20 cellular contexts compared by ENCODE assay signal in the genomic region with DNA sequence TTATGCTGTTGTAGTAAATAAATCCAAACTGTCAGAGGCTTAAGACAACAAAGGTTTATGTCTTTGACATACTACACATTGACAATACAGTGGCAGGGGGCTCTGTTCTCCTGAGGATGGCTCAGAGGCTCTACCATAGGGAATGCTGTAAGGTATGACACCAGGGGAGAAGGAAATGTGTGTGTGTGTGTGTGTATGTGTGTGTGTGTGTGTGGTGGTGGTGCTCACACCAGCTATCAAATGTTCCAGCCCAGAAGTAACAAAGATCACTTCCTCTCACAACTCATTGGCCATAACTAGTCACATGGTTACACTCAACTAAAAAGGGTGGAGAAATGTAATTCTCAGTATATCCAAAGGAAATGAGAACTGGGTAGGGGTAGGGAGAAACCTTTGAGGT. TPM values are rescaled to one million over a fixed set of nuclear protein-coding genes. Genes with fewer than 3 reads are reported as not detected.
DNase-seq lines count a peak whose midpoint lies in the region; ATAC-seq and TF ChIP-seq lines count a peak whose summit lies in the region.
"Had no signal": no experiment of that assay in that cellular context is flagged by ENCODE, and none has a peak within 500 bp of the region (broad histone marks: within the 10 kb centered on the region; RNA-seq: fewer than 3 reads in every experiment).

No MANE protein-coding gene starts in this region.

- H3K9me3 ChIP-seq in HEK293 (ENCODE audit: control insufficient read depth, insufficient read depth, low read depth, low read length): no peaks in the 10 kb centered on the region
- H3K9me3 ChIP-seq: ovary, SJCRH30, testis had no signal

- H3K4me3 ChIP-seq in HEK293 (ENCODE audit: low read depth, low read length) (no peak overlapping the region), choroid plexus epithelial cell (ENCODE audit: low read depth, low read length) (no peak overlapping the region)
- H3K4me3 ChIP-seq: BLaER1, ovary, SJCRH30, testis had no signal

- H3K27ac ChIP-seq in HEK293 (ENCODE audit: extremely low read depth, low read depth, low read length) (no peak overlapping the region), RWPE1 (no peak overlapping the region)
- H3K27ac ChIP-seq: BLaER1, ovary, SJCRH30 had no signal

- H3K36me3 ChIP-seq in HEK293 (ENCODE audit: control insufficient read depth in 2 of 2, insufficient read depth in 1 of 2, low read length in 2 of 2): no peaks in the 10 kb centered on the region
- H3K36me3 ChIP-seq: BLaER1, ovary, SJCRH30 had no signal

- ATAC-seq in sciatic nerve: peak; percentile 38
- ATAC-seq: left lobe of liver had no signal

- POLR2A ChIA-PET in HEK293 (lab: Yijun Ruan, JAX): interaction anchor here (1.0 kb wide), 1 partner anchor 13 kb away, joined by 3 read pairs; no protein-coding TSS in a partner anchor
- POLR2A ChIA-PET in RWPE1 (lab: Yijun Ruan, JAX; ENCODE audit: low non-redundant PET): no interaction called here

- TF ChIP-seq CTCF in HEK293 (tag by site-specific recombination; IDR thresholded peaks at IDR 0.05) (no peak), choroid plexus epithelial cell (conservative IDR thresholded peaks at IDR 0.05; ENCODE audit: low read depth, low read length) (no peak), RWPE1 (conservative IDR thresholded peaks at IDR 0.05; ENCODE audit: low read depth) (no peak)

- H3K4me1 ChIP-seq in HEK293 (ENCODE audit: control insufficient read depth, insufficient read depth, low read length): no peaks in the 10 kb centered on the region
- H3K4me1 ChIP-seq: BLaER1 had no signal

- CTCF ChIA-PET in HEK293 (lab: Yijun Ruan, JAX) (no interaction called here), RWPE1 (lab: Yijun Ruan, JAX) (interaction anchor here (0.6 kb wide), 2 partner anchors 18 to 108 kb away, joined by 3 read pairs; no protein-coding TSS in a partner anchor)

- peak; percentile 22 for DNase-seq in NCI-H226
- DNase-seq in choroid plexus epithelial cell (ENCODE audit: low read depth): peak; percentile 7
- DNase-seq in sciatic nerve (ENCODE audit: low spot score): no peak
- no peak for DNase-seq in NCI-H2227 (lab: John Stamatoyannopoulos, UW; ENCODE audit: unreplicated experiment)
- no peak for DNase-seq in RWPE1 (ENCODE audit: low spot score)
- no peak for DNase-seq in NCI-H2029 (lab: John Stamatoyannopoulos, UW)
- DNase-seq: activated CD4-positive, alpha-beta T cell treated with anti-CD3 and anti-CD28 coated beads for 48 hours; activated T-cell treated with anti-CD3 and anti-CD28 coated beads, Interleukin-2, amount 50 U/mL, for 1 hour; effector CD8-positive, alpha-beta T cell; NCI-H1436; NCI-H446 treated with DMSO at 0.1 percent for 48 hours; ovary; SJCRH30; stimulated activated CD4-positive, alpha-beta T cell treated with anti-CD3 and anti-CD28 coated beads, Interleukin-4, amount 100 ng/mL, for 24 hours; T1000; testis had no signal

- intact Hi-C loops in sciatic nerve (cut with DNase I): no loop called here

TF ChIP-seq in HEK293, 187 proteins besides CTCF, POLR2A, EP300 and RAD21:
- TF ChIP-seq, protein P1, sequence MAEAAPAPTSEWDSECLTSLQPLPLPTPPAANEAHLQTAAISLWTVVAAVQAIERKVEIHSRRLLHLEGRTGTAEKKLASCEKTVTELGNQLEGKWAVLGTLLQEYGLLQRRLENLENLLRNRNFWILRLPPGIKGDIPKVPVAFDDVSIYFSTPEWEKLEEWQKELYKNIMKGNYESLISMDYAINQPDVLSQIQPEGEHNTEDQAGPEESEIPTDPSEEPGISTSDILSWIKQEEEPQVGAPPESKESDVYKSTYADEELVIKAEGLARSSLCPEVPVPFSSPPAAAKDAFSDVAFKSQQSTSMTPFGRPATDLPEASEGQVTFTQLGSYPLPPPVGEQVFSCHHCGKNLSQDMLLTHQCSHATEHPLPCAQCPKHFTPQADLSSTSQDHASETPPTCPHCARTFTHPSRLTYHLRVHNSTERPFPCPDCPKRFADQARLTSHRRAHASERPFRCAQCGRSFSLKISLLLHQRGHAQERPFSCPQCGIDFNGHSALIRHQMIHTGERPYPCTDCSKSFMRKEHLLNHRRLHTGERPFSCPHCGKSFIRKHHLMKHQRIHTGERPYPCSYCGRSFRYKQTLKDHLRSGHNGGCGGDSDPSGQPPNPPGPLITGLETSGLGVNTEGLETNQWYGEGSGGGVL (tag by site-specific recombination; IDR thresholded peaks at IDR 0.05): peak; percentile 47; the same call in 1 of the 2 replicates
- TF ChIP-seq, protein P2, sequence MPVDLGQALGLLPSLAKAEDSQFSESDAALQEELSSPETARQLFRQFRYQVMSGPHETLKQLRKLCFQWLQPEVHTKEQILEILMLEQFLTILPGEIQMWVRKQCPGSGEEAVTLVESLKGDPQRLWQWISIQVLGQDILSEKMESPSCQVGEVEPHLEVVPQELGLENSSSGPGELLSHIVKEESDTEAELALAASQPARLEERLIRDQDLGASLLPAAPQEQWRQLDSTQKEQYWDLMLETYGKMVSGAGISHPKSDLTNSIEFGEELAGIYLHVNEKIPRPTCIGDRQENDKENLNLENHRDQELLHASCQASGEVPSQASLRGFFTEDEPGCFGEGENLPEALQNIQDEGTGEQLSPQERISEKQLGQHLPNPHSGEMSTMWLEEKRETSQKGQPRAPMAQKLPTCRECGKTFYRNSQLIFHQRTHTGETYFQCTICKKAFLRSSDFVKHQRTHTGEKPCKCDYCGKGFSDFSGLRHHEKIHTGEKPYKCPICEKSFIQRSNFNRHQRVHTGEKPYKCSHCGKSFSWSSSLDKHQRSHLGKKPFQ (tag by site-specific recombination; IDR thresholded peaks at IDR 0.05): peak; percentile 80
- TF ChIP-seq, protein P3, sequence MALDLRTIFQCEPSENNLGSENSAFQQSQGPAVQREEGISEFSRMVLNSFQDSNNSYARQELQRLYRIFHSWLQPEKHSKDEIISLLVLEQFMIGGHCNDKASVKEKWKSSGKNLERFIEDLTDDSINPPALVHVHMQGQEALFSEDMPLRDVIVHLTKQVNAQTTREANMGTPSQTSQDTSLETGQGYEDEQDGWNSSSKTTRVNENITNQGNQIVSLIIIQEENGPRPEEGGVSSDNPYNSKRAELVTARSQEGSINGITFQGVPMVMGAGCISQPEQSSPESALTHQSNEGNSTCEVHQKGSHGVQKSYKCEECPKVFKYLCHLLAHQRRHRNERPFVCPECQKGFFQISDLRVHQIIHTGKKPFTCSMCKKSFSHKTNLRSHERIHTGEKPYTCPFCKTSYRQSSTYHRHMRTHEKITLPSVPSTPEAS (tag by site-specific recombination; IDR thresholded peaks at IDR 0.05): peak; percentile 28; the same call in 1 of the 2 replicates
- no peak for TF ChIP-seq ZNF701 (tag by site-specific recombination; IDR thresholded peaks at IDR 0.05)
- no peak for TF ChIP-seq ZNF146 (tag by site-specific recombination; IDR thresholded peaks at IDR 0.05)
- no peak for TF ChIP-seq ZNF394 (tag by site-specific recombination; IDR thresholded peaks at IDR 0.05; ENCODE audit: borderline replicate concordance)
- TF ChIP-seq YY2 (tag by site-specific recombination; IDR thresholded peaks at IDR 0.05): no peak
- TF ChIP-seq KLF16 (tag by site-specific recombination; IDR thresholded peaks at IDR 0.05): 0 out of 2 replicates have a peak, but pooled peaks have one; percentile 27
- TF ChIP-seq, protein P4, sequence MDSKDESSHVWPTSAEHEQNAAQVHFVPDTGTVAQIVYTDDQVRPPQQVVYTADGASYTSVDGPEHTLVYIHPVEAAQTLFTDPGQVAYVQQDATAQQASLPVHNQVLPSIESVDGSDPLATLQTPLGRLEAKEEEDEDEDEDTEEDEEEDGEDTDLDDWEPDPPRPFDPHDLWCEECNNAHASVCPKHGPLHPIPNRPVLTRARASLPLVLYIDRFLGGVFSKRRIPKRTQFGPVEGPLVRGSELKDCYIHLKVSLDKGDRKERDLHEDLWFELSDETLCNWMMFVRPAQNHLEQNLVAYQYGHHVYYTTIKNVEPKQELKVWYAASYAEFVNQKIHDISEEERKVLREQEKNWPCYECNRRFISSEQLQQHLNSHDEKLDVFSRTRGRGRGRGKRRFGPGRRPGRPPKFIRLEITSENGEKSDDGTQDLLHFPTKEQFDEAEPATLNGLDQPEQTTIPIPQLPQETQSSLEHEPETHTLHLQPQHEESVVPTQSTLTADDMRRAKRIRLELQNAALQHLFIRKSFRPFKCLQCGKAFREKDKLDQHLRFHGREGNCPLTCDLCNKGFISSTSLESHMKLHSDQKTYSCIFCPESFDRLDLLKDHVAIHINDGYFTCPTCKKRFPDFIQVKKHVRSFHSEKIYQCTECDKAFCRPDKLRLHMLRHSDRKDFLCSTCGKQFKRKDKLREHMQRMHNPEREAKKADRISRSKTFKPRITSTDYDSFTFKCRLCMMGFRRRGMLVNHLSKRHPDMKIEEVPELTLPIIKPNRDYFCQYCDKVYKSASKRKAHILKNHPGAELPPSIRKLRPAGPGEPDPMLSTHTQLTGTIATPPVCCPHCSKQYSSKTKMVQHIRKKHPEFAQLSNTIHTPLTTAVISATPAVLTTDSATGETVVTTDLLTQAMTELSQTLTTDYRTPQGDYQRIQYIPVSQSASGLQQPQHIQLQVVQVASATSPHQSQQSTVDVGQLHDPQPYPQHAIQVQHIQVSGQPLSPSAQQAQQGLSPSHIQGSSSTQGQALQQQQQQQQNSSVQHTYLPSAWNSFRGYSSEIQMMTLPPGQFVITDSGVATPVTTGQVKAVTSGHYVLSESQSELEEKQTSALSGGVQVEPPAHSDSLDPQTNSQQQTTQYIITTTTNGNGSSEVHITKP (tag by site-specific recombination; IDR thresholded peaks at IDR 0.05): peak; percentile 66; the same call in 1 of the 2 replicates
TF ChIP-seq in HEK293: peak in this region for 5.

RNA-seq across cellular contexts. Expression of a gene that starts 26.5 kb away (rescaled TPM):
- 126 TPM for total RNA-seq in sciatic nerve

RNA-seq across cellular contexts. Expression of a gene that starts 48.6 kb away (rescaled TPM):
- total RNA-seq in sciatic nerve: 8.0 TPM
- total RNA-seq: bronchial epithelial cell, left lobe of liver, SJCRH30 had no signal

RNA-seq across cellular contexts. Expression of a gene that starts 50.9 kb away (rescaled TPM):
- 15.6 TPM for total RNA-seq in sciatic nerve

Comparison
In these comparisons a context has a peak if more than half of its experiments do, and no peak if none do; other contexts are left out.
1. DNase-seq: peak in NCI-H226 (single experiment) and choroid plexus epithelial cell (single experiment); none in sciatic nerve (single experiment), NCI-H2227 (single experiment), RWPE1 (single experiment) and NCI-H2029 (single experiment).